Comparison of ENCODE assay signal across 8 cellular contexts in genomic region chr11:73334244-73335203, GRCh38. TPM values are rescaled to one million over a fixed set of nuclear protein-coding genes. Genes with fewer than 3 reads are reported as not detected.
A peak's percentile ranks its signal among the peaks of the same experiment; 100 is the strongest.
DNase-seq lines count a peak whose midpoint lies in the region; ATAC-seq and TF ChIP-seq lines count a peak whose summit lies in the region.

No MANE protein-coding gene starts in this region.

- H3K4me2 ChIP-seq in BLaER1 (peak overlapping the region; percentile 61), PC-9 (peak overlapping the region; percentile 37), osteoblast (ENCODE audit: insufficient read depth, low read length) (peak overlapping the region; percentile 59)

- TF ChIP-seq CTCF in PC-9 (conservative IDR thresholded peaks at IDR 0.05): no peak
- TF ChIP-seq CTCF in esophagus squamous epithelium (IDR thresholded peaks at IDR 0.05): no peak
- no peak for TF ChIP-seq CTCF in osteoblast (IDR thresholded peaks at IDR 0.05; ENCODE audit: extremely low read depth, low read depth, low read length)

- 0 out of 2 replicates have a peak, but pooled peaks cover 7% of the 10 kb centered on the region for H4K20me1 ChIP-seq in BLaER1
- no peaks in the 10 kb centered on the region; the same call in none of the 2 replicates for H4K20me1 ChIP-seq in PC-9 (ENCODE audit: insufficient read depth)
- H4K20me1 ChIP-seq in osteoblast (ENCODE audit: insufficient read depth, low read length): peaks cover 95% of the 10 kb centered on the region

- H2AFZ ChIP-seq in PC-9 (no peak overlapping the region), osteoblast (ENCODE audit: low read length) (no peak overlapping the region)

- peaks cover 18% of the 10 kb centered on the region; the same call in 1 of the 2 replicates for H3F3A ChIP-seq in PC-9 (ENCODE audit: insufficient read depth, low read depth)

- H3K4me1 ChIP-seq in BLaER1 (peaks cover 35% of the 10 kb centered on the region), PC-9 (replicated peaks; ENCODE audit: insufficient read depth) (peaks cover 20% of the 10 kb centered on the region), esophagus squamous epithelium (peaks cover 10 to 78% (median 36%) of the 10 kb centered on the region in 3 donors), osteoblast (ENCODE audit: insufficient read depth, low read length) (peaks cover 64% of the 10 kb centered on the region)

- POLR2A ChIA-PET in PC-9 (lab: Charles Lee; ENCODE audit: unreplicated experiment): interaction anchor here (0.5 kb wide), 1 partner anchor 25 kb away, joined by 4 read pairs; no protein-coding TSS in a partner anchor

- no TSS peak for BruUV-seq in PC-9 (replicated peaks; lab: Mats Ljungman, UMichigan)

- no peak for ATAC-seq in HG02759 (IDR thresholded peaks at IDR 0.05; ENCODE audit: unreplicated experiment)

- no peaks in the 10 kb centered on the region for H3K79me2 ChIP-seq in PC-9 (ENCODE audit: low read depth)
- H3K79me2 ChIP-seq in osteoblast (ENCODE audit: insufficient read depth, low read length): peaks cover 99% of the 10 kb centered on the region

- CTCF ChIA-PET in PC-9 (lab: Charles Lee): interaction anchor here (0.6 to 3.5 kb wide), 16 partner anchors 9 to 789 kb away, joined by 3 to 56 read pairs (median 7); partner anchors contain the start of genes ARHGEF17 and P2RY6

- H3K4me3 ChIP-seq in BLaER1: no peak overlapping the region
- no peak overlapping the region for H3K4me3 ChIP-seq in PC-9
- H3K4me3 ChIP-seq in esophagus squamous epithelium: no peak overlapping the region
- peak overlapping the region; percentile 31 for H3K4me3 ChIP-seq in osteoblast (ENCODE audit: insufficient read depth, low read length)

- no peak for TF ChIP-seq POLR2A in esophagus squamous epithelium (IDR thresholded peaks at IDR 0.05)

- intact Hi-C loops in PC-9 (cut with micrococcal nuclease; ENCODE audit: unreplicated experiment): loop anchor here (1.0 to 5.0 kb wide), 7 partner anchors 27 to 747 kb away; no protein-coding TSS in a partner anchor
- intact Hi-C loops in esophagus squamous epithelium (cut with DNase I): loop anchor here (2.0 kb wide), 1 partner anchor 28 kb away; no protein-coding TSS in a partner anchor

- no peaks in the 10 kb centered on the region for H3K36me3 ChIP-seq in BLaER1
- H3K36me3 ChIP-seq in PC-9 (ENCODE audit: low read depth): no peaks in the 10 kb centered on the region
- H3K36me3 ChIP-seq in esophagus squamous epithelium: no peaks in the 10 kb centered on the region
- peaks cover 24% of the 10 kb centered on the region for H3K36me3 ChIP-seq in osteoblast (ENCODE audit: insufficient read depth, low read length)

- no peaks in the 10 kb centered on the region for H3K9me3 ChIP-seq in BLaER1
- no peaks in the 10 kb centered on the region for H3K9me3 ChIP-seq in PC-9 (ENCODE audit: insufficient read depth, low read depth)
- H3K9me3 ChIP-seq in esophagus squamous epithelium: no peaks in the 10 kb centered on the region
- no peaks in the 10 kb centered on the region for H3K9me3 ChIP-seq in osteoblast (ENCODE audit: low read depth, low read length)

- H3K9ac ChIP-seq in BLaER1: peak overlapping the region; percentile 17; the same call in 1 of the 2 replicates

- H3K27me3 ChIP-seq in BLaER1: no peaks in the 10 kb centered on the region
- no peaks in the 10 kb centered on the region for H3K27me3 ChIP-seq in PC-9 (ENCODE audit: insufficient read depth, low read depth)
- H3K27me3 ChIP-seq in esophagus squamous epithelium: no peaks in the 10 kb centered on the region
- H3K27me3 ChIP-seq in osteoblast (ENCODE audit: insufficient read depth, low read length): no peaks in the 10 kb centered on the region

- 38 to 53% methylated on average over 3 to 4 of the region's 7 CpGs for WGBS in esophagus squamous epithelium, 2 donors

- peak; percentile 60 to 80 for DNase-seq in PC-9
- no peak for DNase-seq in esophagus squamous epithelium (lab: John Stamatoyannopoulos, UW)
- peak; percentile 91 for DNase-seq in osteoblast (ENCODE audit: insufficient read length, low spot score, missing footprints)
- DNase-seq in activated CD8-positive, alpha-beta memory T cell treated with anti-CD3 and anti-CD28 coated beads, Interleukin-2, amount 50 U/mL, for 48 hours: no peak
- no peak for DNase-seq in NCI-H1694 (lab: John Stamatoyannopoulos, UW)
- no peak for DNase-seq in SHP77 (lab: John Stamatoyannopoulos, UW)

- peak overlapping the region; percentile 54 for H3K27ac ChIP-seq in BLaER1
- no peak overlapping the region for H3K27ac ChIP-seq in PC-9
- H3K27ac ChIP-seq in esophagus squamous epithelium: peak overlapping the region; percentile 27 to 81 (median 50)
- H3K27ac ChIP-seq in osteoblast (ENCODE audit: low read depth, low read length): peak overlapping the region; percentile 80

- no peaks in the 10 kb centered on the region for H3K9me2 ChIP-seq in PC-9 (ENCODE audit: insufficient read depth)

RNA-seq across cellular contexts. Expression of gene ARHGEF17, which starts 26.4 kb away (rescaled TPM):
- total RNA-seq in PC-9 (2021) (56.9 and 62.1 TPM in 2 replicates), esophagus squamous epithelium (10 to 100 TPM in 1 of 4 donors, 1 to 10 TPM in 3; 3.2 to 23.1 (median 5.4) TPM), osteoblast (50.1 and 67.0 TPM in 2 replicates)

RNA-seq across cellular contexts. Expression of gene RELT, which starts 41.7 kb away (rescaled TPM):
- 7.8 and 10.7 TPM in 2 replicates for total RNA-seq in PC-9 (2021)
- 1 to 10 TPM; 3.7 to 8.8 (median 5.3) TPM for total RNA-seq in esophagus squamous epithelium
- 2.9 and 4.0 TPM in 2 replicates for total RNA-seq in osteoblast

Comparison
In these comparisons a context has a peak if more than half of its experiments do, and no peak if none do; other contexts are left out.
1. DNase-seq: peak in PC-9 (2 of 2) and osteoblast (single experiment); none in esophagus squamous epithelium (single experiment), activated CD8-positive, alpha-beta memory T cell treated with anti-CD3 and anti-CD28 coated beads, Interleukin-2, amount 50 U/mL, for 48 hours (single experiment), NCI-H1694 (single experiment) and SHP77 (0 of 2).
2. Peak in every context shown above with its lines, with median percentiles within 50 percentile points of each other: H3K4me2 ChIP-seq.